Comparison of ENCODE assay signal across 22 cellular contexts in genomic region chr21:45468971-45469272, GRCh38.
DNase-seq lines count a peak whose midpoint lies in the region; ATAC-seq and TF ChIP-seq lines count a peak whose summit lies in the region.
"Had no signal": no experiment of that assay in that cellular context is flagged by ENCODE, and none has a peak within 500 bp of the region (broad histone marks: within the 10 kb centered on the region; RNA-seq: fewer than 3 reads in every experiment).

No MANE protein-coding gene starts in this region.

- peak overlapping the region; percentile 91 for H3K18ac ChIP-seq in neuronal stem cell (ENCODE audit: low read length)

- H2BK15ac ChIP-seq in neuronal stem cell (ENCODE audit: low read length) = peak overlapping the region; percentile 91

- H2AFZ ChIP-seq in neuronal stem cell (ENCODE audit: low read length) = no peak overlapping the region

- TF ChIP-seq CTCF in ascending aorta (IDR thresholded peaks at IDR 0.05) = no peak
- TF ChIP-seq CTCF in gastroesophageal sphincter (IDR thresholded peaks at IDR 0.05) = no peak
- no peak for TF ChIP-seq CTCF in tibial nerve (IDR thresholded peaks at IDR 0.05)

- H2BK120ac ChIP-seq in neuronal stem cell (ENCODE audit: low read depth, low read length) = no peak overlapping the region

- ATAC-seq in gastroesophageal sphincter (no peak), HG02588 (IDR thresholded peaks at IDR 0.05; ENCODE audit: unreplicated experiment) (no peak)
- ATAC-seq: activated naive CD4-positive, alpha-beta T cell treated with anti-CD3 and anti-CD28 coated beads, Interleukin-2, amount 50 U/mL, for 72 hours; heart left ventricle; T-cell had no signal

- no peak overlapping the region for H3K9ac ChIP-seq in neuronal stem cell (ENCODE audit: low read depth, low read length, poor library complexity)
- H3K9ac ChIP-seq: BLaER1, KMS-11 had no signal

- H3K4me3 ChIP-seq in ascending aorta (no peak overlapping the region), gastroesophageal sphincter (no peak overlapping the region), neuronal stem cell (ENCODE audit: low read length in 2 of 2) (no peak overlapping the region), tibial nerve (no peak overlapping the region)
- H3K4me3 ChIP-seq: BLaER1, colonic mucosa, HAP-1, heart left ventricle, ovary, transverse colon had no signal

- no peak overlapping the region for H4K8ac ChIP-seq in neuronal stem cell (ENCODE audit: low read depth, low read length)

- H3K4me2 ChIP-seq in neuronal stem cell (ENCODE audit: insufficient read depth, low read length, poor library complexity, severe bottlenecking) = no peak overlapping the region
- H3K4me2 ChIP-seq: BLaER1, KMS-11 had no signal

- no CpG with 5 or more reads among the region's 14 CpGs for WGBS in gastroesophageal sphincter (ENCODE audit: low coverage in 1 of 2), 2 donors
- WGBS in neuronal stem cell (ENCODE audit: extremely low coverage in 2 of 2, insufficient read length in 2 of 2, insufficient replicate concordance in 1 of 2), 2 donors = no CpG with 5 or more reads among the region's 14 CpGs
- 50 to 58% methylated on average over 8 to 12 of the region's 14 CpGs for WGBS in tibial nerve, 2 donors

- no peak overlapping the region for H2BK12ac ChIP-seq in neuronal stem cell (ENCODE audit: low read length)

- peak overlapping the region; percentile 80 for H2BK5ac ChIP-seq in neuronal stem cell (ENCODE audit: low read length)

- no peaks in the 10 kb centered on the region for H3K9me3 ChIP-seq in ascending aorta
- no peaks in the 10 kb centered on the region for H3K9me3 ChIP-seq in gastroesophageal sphincter
- no peaks in the 10 kb centered on the region for H3K9me3 ChIP-seq in neuronal stem cell (replicated peaks in 1 of 2; ENCODE audit: control insufficient read depth in 2 of 2, insufficient read depth in 1 of 2, low read depth in 1 of 2, low read length in 2 of 2)
- no peaks in the 10 kb centered on the region for H3K9me3 ChIP-seq in tibial nerve
- H3K9me3 ChIP-seq: BLaER1, colonic mucosa, HAP-1, heart left ventricle, ovary, transverse colon had no signal

- no peak overlapping the region for H3K14ac ChIP-seq in neuronal stem cell (ENCODE audit: low read length)

- H3K36me3 ChIP-seq in ascending aorta (peaks cover 12 to 16% of the 10 kb centered on the region in 2 donors), gastroesophageal sphincter (peaks cover 0 to 12% of the 10 kb centered on the region in 2 donors), neuronal stem cell (replicated peaks in 1 of 2; ENCODE audit: control insufficient read depth in 2 of 2, insufficient read depth in 2 of 2, low read length in 2 of 2) (no peaks in the 10 kb centered on the region), tibial nerve (no peaks in the 10 kb centered on the region)
- H3K36me3 ChIP-seq: BLaER1, colonic mucosa, HAP-1, ovary, transverse colon, WERI-Rb-1 had no signal

- H2AK5ac ChIP-seq in neuronal stem cell (ENCODE audit: low read depth, low read length) = peak overlapping the region; percentile 91

- H3K27ac ChIP-seq in ascending aorta (peak overlapping the region; percentile 36 to 90), gastroesophageal sphincter (peak overlapping the region in 3 of 4 donors; percentile 47 to 84 (median 55)), neuronal stem cell (replicated peaks; ENCODE audit: low read length) (peak overlapping the region; percentile 73), tibial nerve (peak overlapping the region in 3 of 4 donors; percentile 56 to 89 (median 81))
- H3K27ac ChIP-seq: BLaER1, colonic mucosa, KMS-11, WERI-Rb-1 had no signal

- no peak overlapping the region for H3K23ac ChIP-seq in neuronal stem cell (ENCODE audit: low read depth, low read length, poor library complexity)

- no peak overlapping the region for H4K91ac ChIP-seq in neuronal stem cell (ENCODE audit: low read depth, low read length, poor library complexity)

- DNase-seq in ascending aorta (ENCODE audit: low spot score in 2 of 2) = no peak
- DNase-seq in neuronal stem cell (ENCODE audit: low spot score) = no peak
- no peak for DNase-seq in tibial nerve (ENCODE audit: low spot score in 2 of 2)
- DNase-seq in NCI-H128 (lab: John Stamatoyannopoulos, UW; ENCODE audit: unreplicated experiment) = no peak
- no peak for DNase-seq in GDM1 (lab: John Stamatoyannopoulos, UW)
- DNase-seq: activated CD4-positive, alpha-beta T cell treated with anti-CD3 and anti-CD28 coated beads for 4 hours; activated effector memory CD4-positive, alpha-beta T cell treated with Interleukin-2 at 50 U/mL for 16 hours; colonic mucosa; DMS153; NCI-H1436 treated with DMSO at 0.1 percent for 48 hours; stimulated activated CD8-positive, alpha-beta memory T cell treated with anti-CD3 and anti-CD28 coated beads, Interleukin-4, amount 100 ng/mL, for 48 hours; T-cell; transverse colon; WERI-Rb-1 had no signal

- H3K79me1 ChIP-seq in neuronal stem cell (ENCODE audit: low read depth, low read length) = peaks cover 21% of the 10 kb centered on the region

- no peak for TF ChIP-seq EP300 in gastroesophageal sphincter (IDR thresholded peaks at IDR 0.05)
- TF ChIP-seq EP300 in tibial nerve (IDR thresholded peaks at IDR 0.05) = no peak

- H3K27me3 ChIP-seq in ascending aorta (no peaks in the 10 kb centered on the region), gastroesophageal sphincter (peaks cover 15% of the 10 kb centered on the region), neuronal stem cell (ENCODE audit: control insufficient read depth in 3 of 3, insufficient read depth in 3 of 3, low read depth in 1 of 3, low read length in 3 of 3) (peaks cover 0 to 71% (median 0%) of the 10 kb centered on the region in 3 experiments), tibial nerve (no peaks in the 10 kb centered on the region)
- H3K27me3 ChIP-seq: BLaER1, colonic mucosa, heart left ventricle, ovary, transverse colon had no signal

- H3K4ac ChIP-seq in neuronal stem cell (ENCODE audit: low read length) = no peak overlapping the region

- intact Hi-C loops in ascending aorta (cut with DNase I) = no loop called here

- H3K4me1 ChIP-seq in ascending aorta = peaks cover 12 to 24% of the 10 kb centered on the region in 2 donors
- H3K4me1 ChIP-seq in gastroesophageal sphincter = peaks cover 0 to 70% (median 22%) of the 10 kb centered on the region in 3 donors
- peaks cover 10 to 27% of the 10 kb centered on the region in 2 donors for H3K4me1 ChIP-seq in neuronal stem cell (ENCODE audit: control insufficient read depth in 2 of 2, insufficient read depth in 1 of 2, low read depth in 1 of 2, low read length in 2 of 2)
- H3K4me1 ChIP-seq in tibial nerve = peaks cover 0 to 67% (median 42%) of the 10 kb centered on the region in 4 donors
- H3K4me1 ChIP-seq: colonic mucosa, HAP-1 had no signal

- no peak for TF ChIP-seq POLR2A in gastroesophageal sphincter (IDR thresholded peaks at IDR 0.05)
- no peak for TF ChIP-seq POLR2A in tibial nerve (IDR thresholded peaks at IDR 0.05)
